15 cellular contexts compared by ENCODE assay signal in the genomic region with DNA sequence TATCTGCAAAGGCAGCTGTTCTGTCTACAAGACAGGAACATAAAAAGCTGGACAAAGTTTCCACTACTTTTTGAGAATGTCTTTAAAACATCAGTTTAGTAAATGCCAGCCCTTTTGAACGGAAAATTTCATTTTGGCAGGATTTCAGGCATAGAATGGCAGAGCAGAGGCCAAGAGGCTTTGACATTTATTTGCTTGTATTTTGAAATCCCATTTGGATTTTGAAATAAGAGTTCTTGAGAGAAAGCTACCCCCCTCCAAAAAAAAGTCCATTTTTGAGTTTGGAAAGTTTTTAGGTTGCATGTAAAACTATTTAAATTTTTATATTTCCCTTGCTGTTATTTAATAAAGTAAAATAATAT. TPM values are rescaled to one million over a fixed set of nuclear protein-coding genes. Genes with fewer than 3 reads are reported as not detected.
DNase-seq lines count a peak whose midpoint lies in the region; ATAC-seq, FAIRE-seq and TF ChIP-seq lines count a peak whose summit lies in the region.
"Had no signal": no experiment of that assay in that cellular context is flagged by ENCODE, and none has a peak within 500 bp of the region (broad histone marks: within the 10 kb centered on the region; RNA-seq: fewer than 3 reads in every experiment).

No MANE protein-coding gene starts in this region.

- TF ChIP-seq CTCF in IMR-90 (conservative IDR thresholded peaks at IDR 0.05; ENCODE audit: low read depth, low read length) = no peak
- no peak for TF ChIP-seq CTCF in K562 (IDR thresholded peaks at IDR 0.05 in 2 of 3, conservative IDR thresholded peaks at IDR 0.05 in 1 of 3; ENCODE audit: insufficient read depth in 2 of 3, low read depth in 1 of 3, low read length in 3 of 3)
- TF ChIP-seq CTCF in right lobe of liver (IDR thresholded peaks at IDR 0.05) = no peak
- TF ChIP-seq CTCF in natural killer cell (IDR thresholded peaks at IDR 0.05) = no peak

- no peak overlapping the region for H2AK9ac ChIP-seq in IMR-90 (replicated peaks; ENCODE audit: low read depth, low read length, poor library complexity)

- H4K8ac ChIP-seq in IMR-90 (ENCODE audit: low read depth in 2 of 2, low read length in 2 of 2) = peak overlapping the region; percentile 78 to 93; a peak in 3 of 4 replicates

- 20% methylated on average over 1 of the region's 1 CpG; no CpG with 5 or more reads in 1 of the 2 experiments for WGBS in IMR-90 (ENCODE audit: extremely low coverage in 2 of 2, insufficient read length in 1 of 2), 2 experiments
- 0% methylated on average over 1 of the region's 1 CpG for WGBS in K562 (ENCODE audit: insufficient coverage, low coverage, missing lambda C conversion rate)
- 40% methylated on average over 1 of the region's 1 CpG for WGBS in right lobe of liver (ENCODE audit: insufficient coverage, low coverage, low lambda C conversion rate, missing lambda C conversion rate)

- TF ChIP-seq RAD21 in IMR-90 (IDR thresholded peaks at IDR 0.05; ENCODE audit: low read length) (no peak), K562 (CRISPR knock-in tag; conservative IDR thresholded peaks at IDR 0.05 in 1 of 2, IDR thresholded peaks at IDR 0.05 in 1 of 2) (no peak)

- no peak overlapping the region; the same call in 1 of the 2 replicates for H2BK120ac ChIP-seq in IMR-90 (ENCODE audit: low read depth, low read length)

- H3K36me3 ChIP-seq in IMR-90 (ENCODE audit: control insufficient read depth, insufficient read depth, low read length) (no peaks in the 10 kb centered on the region), K562 (ENCODE audit: control insufficient read depth, insufficient read depth, low read length) (no peaks in the 10 kb centered on the region), right lobe of liver (no peaks in the 10 kb centered on the region), subcutaneous abdominal adipose tissue (ENCODE audit: control insufficient read depth in 5 of 5, insufficient read depth in 5 of 5, low read length in 5 of 5) (no peaks in the 10 kb centered on the region)

- H3K9me3 ChIP-seq in IMR-90 (ENCODE audit: control insufficient read depth, insufficient read depth, low read length) (no peaks in the 10 kb centered on the region), K562 (replicated peaks; ENCODE audit: control insufficient read depth, insufficient read depth, low read depth, low read length) (no peaks in the 10 kb centered on the region), right lobe of liver (no peaks in the 10 kb centered on the region), subcutaneous abdominal adipose tissue (ENCODE audit: control insufficient read depth in 5 of 5, low read length in 5 of 5) (no peaks in the 10 kb centered on the region)

- no peaks in the 10 kb centered on the region for H3K79me1 ChIP-seq in IMR-90 (ENCODE audit: low read depth in 1 of 2, low read length in 2 of 2)

- H2BK15ac ChIP-seq in IMR-90 (ENCODE audit: low read depth, low read length) = 0 out of 3 replicates have a peak overlapping the region, but pooled peaks have one; percentile 79

- H3K27me3 ChIP-seq in IMR-90 (ENCODE audit: control insufficient read depth, insufficient read depth, low read length) (no peaks in the 10 kb centered on the region), K562 (ENCODE audit: control insufficient read depth in 2 of 2, insufficient read depth in 2 of 2, low read length in 2 of 2) (no peaks in the 10 kb centered on the region), right lobe of liver (no peaks in the 10 kb centered on the region), subcutaneous abdominal adipose tissue (ENCODE audit: control insufficient read depth in 5 of 5, insufficient read depth in 4 of 5, low read length in 5 of 5) (peaks cover 0 to 6% (median 0%) of the 10 kb centered on the region in 5 donors)

- FAIRE-seq in K562 (lab: Jason Lieb, UNC) = no peak
- FAIRE-seq: GM12891 had no signal

- dilution Hi-C loops in IMR-90 (cut with HindIII; ENCODE audit: low sequenced_read_pairs, unreplicated experiment) = no loop called here

- no peak overlapping the region; the same call in 1 of the 2 replicates for H3K4me2 ChIP-seq in IMR-90 (ENCODE audit: low read depth, low read length)
- H3K4me2 ChIP-seq in K562 (ENCODE audit: insufficient read depth, low read length) = peak overlapping the region; percentile 77

- H2BK5ac ChIP-seq in IMR-90 (ENCODE audit: low read depth, low read length, poor library complexity, severe bottlenecking) = peak overlapping the region; percentile 74

- no peak for TF ChIP-seq EP300 in K562 (IDR thresholded peaks at IDR 0.05; ENCODE audit: low read length)

- no peak overlapping the region for H3K4ac ChIP-seq in IMR-90 (ENCODE audit: low read depth, low read length)

- no peak overlapping the region for H3K9ac ChIP-seq in IMR-90 (ENCODE audit: low read depth, low read length)
- peak overlapping the region; percentile 49 to 79; a peak in 3 of 4 replicates for H3K9ac ChIP-seq in K562 (ENCODE audit: insufficient read depth in 1 of 2, low read depth in 2 of 2, low read length in 2 of 2)
- peak overlapping the region in 1 of 5 donors; percentile 79 for H3K9ac ChIP-seq in subcutaneous abdominal adipose tissue (ENCODE audit: low read length in 5 of 5)

- no peak overlapping the region; the same call in 1 of the 2 replicates for H3K4me3 ChIP-seq in IMR-90 (ENCODE audit: insufficient read depth, low read depth, low read length)
- H3K4me3 ChIP-seq in K562 = peak overlapping the region; percentile 23; the same call in 1 of the 2 replicates
- no peak overlapping the region for H3K4me3 ChIP-seq in right lobe of liver
- H3K4me3 ChIP-seq in subcutaneous abdominal adipose tissue (ENCODE audit: low read depth in 1 of 5, low read length in 5 of 5) = peak overlapping the region in 2 of 5 donors; percentile 95
- H3K4me3 ChIP-seq: PC-9 had no signal

- intact Hi-C loops in IMR-90 (cut with micrococcal nuclease) = no loop called here
- intact Hi-C loops in K562 (cut with micrococcal nuclease) = loop anchor here (10.0 kb wide), 1 partner anchor 462 kb away; no protein-coding TSS in a partner anchor
- intact Hi-C loops in right lobe of liver (cut with DNase I) = no loop called here
- intact Hi-C loops in natural killer cell (cut with micrococcal nuclease) = loop anchor here (10.0 kb wide), 1 partner anchor 138 kb away; no protein-coding TSS in a partner anchor

- ATAC-seq in IMR-90 (ENCODE audit: low read depth) (no peak), K562 (no peak), right lobe of liver (no peak), natural killer cell (no peak)
- ATAC-seq: esophagus mucosa; stimulated activated memory B cell treated with anti-CD40 and anti-IgM and Interleukin-4, amounts not matched to agents 10 μg/mL and 1 μg/mL and 100 μg/mL, for 72 hours had no signal

- no peaks in the 10 kb centered on the region for H3K4me1 Mint-ChIP-seq in natural killer cell
- H3K4me1 Mint-ChIP-seq: activated naive CD8-positive, alpha-beta T cell treated with anti-CD3 and anti-CD28 coated beads for 36 hours; CD4-positive, CD25-positive, alpha-beta regulatory T cell; stimulated activated memory B cell treated with anti-CD40 and anti-IgM and Interleukin-4, amounts not matched to agents 10 μg/mL and 1 μg/mL and 100 μg/mL, for 72 hours had no signal

- H3K79me2 ChIP-seq in K562 (ENCODE audit: control insufficient read depth, insufficient read depth, low read length) = peaks cover 5% of the 10 kb centered on the region; the same call in 2 of the 3 replicates

- H3K23ac ChIP-seq in IMR-90 (ENCODE audit: low read depth, low read length) = peak overlapping the region; percentile 75; the same call in 1 of the 2 replicates

- peak overlapping the region; percentile 19; the same call in 1 of the 2 replicates for H3K14ac ChIP-seq in IMR-90 (replicated peaks; ENCODE audit: low read depth, low read length)

- H3K9me1 ChIP-seq in IMR-90 (ENCODE audit: insufficient read depth, low read length) (no peaks in the 10 kb centered on the region), K562 (ENCODE audit: control insufficient read depth, insufficient read depth, low read length) (no peaks in the 10 kb centered on the region)

- POLR2A ChIA-PET in IMR-90 (lab: Charles Lee; ENCODE audit: unreplicated experiment) = interaction anchor here (1.0 kb wide), 1 partner anchor 451 kb away, joined by 7 read pairs; no protein-coding TSS in a partner anchor
- POLR2A ChIA-PET in K562 (lab: Yijun Ruan, JAX) = interaction anchor here (0.6 to 3.1 kb wide), 4 partner anchors 8 to 59 kb away, joined by 4 to 19 read pairs (median 14); no protein-coding TSS in a partner anchor

- H3K9me3 Mint-ChIP-seq in natural killer cell = no peaks in the 10 kb centered on the region
- H3K9me3 Mint-ChIP-seq: activated naive CD8-positive, alpha-beta T cell treated with anti-CD3 and anti-CD28 coated beads for 36 hours; stimulated activated memory B cell treated with anti-CD40 and anti-IgM and Interleukin-4, amounts not matched to agents 10 μg/mL and 1 μg/mL and 100 μg/mL, for 72 hours had no signal

- H4K91ac ChIP-seq in IMR-90 (ENCODE audit: insufficient read depth, low read depth, low read length) = no peak overlapping the region

- H3K36me3 Mint-ChIP-seq in natural killer cell = no peaks in the 10 kb centered on the region
- H3K36me3 Mint-ChIP-seq: activated naive CD8-positive, alpha-beta T cell treated with anti-CD3 and anti-CD28 coated beads for 36 hours; CD4-positive, CD25-positive, alpha-beta regulatory T cell; stimulated activated memory B cell treated with anti-CD40 and anti-IgM and Interleukin-4, amounts not matched to agents 10 μg/mL and 1 μg/mL and 100 μg/mL, for 72 hours had no signal

- TF ChIP-seq POLR2A in IMR-90 (IDR thresholded peaks at IDR 0.05; ENCODE audit: low read depth, low read length) (no peak), K562 (conservative IDR thresholded peaks at IDR 0.05) (no peak), right lobe of liver (IDR thresholded peaks at IDR 0.05) (no peak)

- CTCF ChIA-PET in IMR-90 (lab: Yijun Ruan, JAX) = interaction anchor here (1.0 kb wide), 1 partner anchor 21 kb away, joined by 3 read pairs; no protein-coding TSS in a partner anchor
- CTCF ChIA-PET in K562 (lab: Yijun Ruan, JAX; ENCODE audit: low intra/inter-chr PET ratio) = no interaction called here

- no peak overlapping the region for H3K18ac ChIP-seq in IMR-90 (ENCODE audit: low read depth, low read length)

- BruUV-seq in IMR-90 (replicated peaks; lab: Mats Ljungman, UMichigan) (no TSS peak), K562 (replicated peaks; lab: Mats Ljungman, UMichigan) (no TSS peak)

- no peak overlapping the region for H3K56ac ChIP-seq in IMR-90 (ENCODE audit: extremely low read depth, insufficient read depth, low read length)

- H2BK20ac ChIP-seq in IMR-90 (ENCODE audit: low read depth, low read length) = no peak overlapping the region

- H3K4me1 ChIP-seq in IMR-90 (ENCODE audit: control insufficient read depth, insufficient read depth, low read length) = no peaks in the 10 kb centered on the region
- H3K4me1 ChIP-seq in K562 (replicated peaks in 1 of 2; ENCODE audit: control insufficient read depth in 2 of 2, insufficient read depth in 2 of 2, low read length in 2 of 2) = peaks cover 3 to 4% of the 10 kb centered on the region in 2 experiments; a peak in 4 of 5 replicates
- peaks cover 0 to 13% (median 5%) of the 10 kb centered on the region in 4 donors for H3K4me1 ChIP-seq in right lobe of liver
- peaks cover 3 to 36% (median 29%) of the 10 kb centered on the region in 5 donors for H3K4me1 ChIP-seq in subcutaneous abdominal adipose tissue (ENCODE audit: control insufficient read depth in 5 of 5, insufficient read depth in 5 of 5, low read length in 5 of 5)

- no peak overlapping the region for H2AFZ ChIP-seq in IMR-90 (replicated peaks; ENCODE audit: low read length, poor library complexity)
- H2AFZ ChIP-seq in K562 (ENCODE audit: low read depth, low read length) = peak overlapping the region; percentile 73

- H2AK5ac ChIP-seq in IMR-90 (ENCODE audit: low read depth, low read length) = no peak overlapping the region

- H3K27ac ChIP-seq in IMR-90 (ENCODE audit: insufficient read depth, low read length) = no peak overlapping the region
- peak overlapping the region; percentile 81 for H3K27ac ChIP-seq in K562 (ENCODE audit: extremely low read depth, low read depth, low read length)
- H3K27ac ChIP-seq in right lobe of liver = peak overlapping the region in 2 of 3 donors; percentile 51 to 81
- H3K27ac ChIP-seq in subcutaneous abdominal adipose tissue (ENCODE audit: low read depth, low read length) = peak overlapping the region; percentile 90

- H4K5ac ChIP-seq in IMR-90 (ENCODE audit: low read depth, low read length) = no peak overlapping the region

- in situ Hi-C loops in IMR-90 (cut with MboI; ENCODE audit: low sequenced_read_pairs) = loop anchor here (25.0 kb wide), 1 partner anchor 1330 kb away; no protein-coding TSS in a partner anchor
- in situ Hi-C loops in K562 (cut with MboI) = loop anchor here (25.0 kb wide), 1 partner anchor 1280 kb away; no protein-coding TSS in a partner anchor

- peaks cover 0 to 3% of the 10 kb centered on the region in 2 donors for H3K27me3 Mint-ChIP-seq in natural killer cell (ENCODE audit: low read depth in 2 of 2)
- H3K27me3 Mint-ChIP-seq: CD4-positive, CD25-positive, alpha-beta regulatory T cell; stimulated activated memory B cell treated with anti-CD40 and anti-IgM and Interleukin-4, amounts not matched to agents 10 μg/mL and 1 μg/mL and 100 μg/mL, for 72 hours had no signal

- DNase-seq in IMR-90 (no peak), K562 (ENCODE audit: extremely low read depth in 1 of 4, low spot score in 3 of 4) (no peak), right lobe of liver (no peak), dedifferentiated amniotic fluid mesenchymal stem cell (ENCODE audit: extremely low spot score) (no peak), HPDE6-E6E7 (ENCODE audit: extremely low spot score) (no peak), NCI-H1092 treated with DMSO at 0.1 percent for 48 hours (lab: John Stamatoyannopoulos, UW) (no peak), natural killer cell (no peak)
- DNase-seq: activated naive CD8-positive, alpha-beta T cell treated with anti-CD3 and anti-CD28 coated beads for 36 hours; CD4-positive, CD25-positive, alpha-beta regulatory T cell; PC-9 had no signal

- no peak overlapping the region for H3K4me3 Mint-ChIP-seq in natural killer cell
- H3K4me3 Mint-ChIP-seq: activated naive CD8-positive, alpha-beta T cell treated with anti-CD3 and anti-CD28 coated beads for 36 hours; CD4-positive, CD25-positive, alpha-beta regulatory T cell; stimulated activated memory B cell treated with anti-CD40 and anti-IgM and Interleukin-4, amounts not matched to agents 10 μg/mL and 1 μg/mL and 100 μg/mL, for 72 hours; T-helper 1 cell treated with Interleukin-12 subunit alpha and Interleukin-12 subunit beta and Interleukin-4 antibody, amounts not matched to agents 30 μg/mL and 1 μg/mL, for 36 hours had no signal

- no peaks in the 10 kb centered on the region for H4K20me1 ChIP-seq in IMR-90 (ENCODE audit: insufficient read depth, low read length)
- no peaks in the 10 kb centered on the region for H4K20me1 ChIP-seq in K562 (replicated peaks; ENCODE audit: control insufficient read depth, insufficient read depth, low read length)

- H3K27ac Mint-ChIP-seq in natural killer cell = no peak overlapping the region
- H3K27ac Mint-ChIP-seq: activated naive CD8-positive, alpha-beta T cell treated with anti-CD3 and anti-CD28 coated beads for 36 hours; CD4-positive, CD25-positive, alpha-beta regulatory T cell; stimulated activated memory B cell treated with anti-CD40 and anti-IgM and Interleukin-4, amounts not matched to agents 10 μg/mL and 1 μg/mL and 100 μg/mL, for 72 hours; T-helper 1 cell treated with Interleukin-12 subunit alpha and Interleukin-12 subunit beta and Interleukin-4 antibody, amounts not matched to agents 30 μg/mL and 1 μg/mL, for 36 hours had no signal

RNA-seq across cellular contexts. Expression of gene ETV1, which starts 3.1 kb away (rescaled TPM):
- 17.2 and 21.1 TPM in 2 replicates for total RNA-seq in IMR-90 (2012; rRNA removed)
- 8.6 and 11.9 TPM in 2 replicates for polyA plus RNA-seq in IMR-90 (2012; rRNA removed)
- 3.8 and 7.2 TPM in 2 replicates for polyA plus RNA-seq in IMR-90 (2012; cell fraction: cytosol; rRNA removed)
- polyA plus RNA-seq in IMR-90 (2012; cell fraction: nucleus; rRNA removed; ENCODE audit: low replicate concordance) = 7.0 and 10.1 TPM in 2 replicates
- total RNA-seq in K562 (2011; cell fraction: chromatin; rRNA removed; ENCODE audit: low replicate concordance) = 19.5 and 42.2 TPM in 2 replicates
- 10.2 and 11.8 TPM in 2 replicates for total RNA-seq in K562 (2011; cell fraction: nucleolus; rRNA removed)
- 23.3 and 36.9 TPM in 2 replicates for total RNA-seq in K562 (2011; cell fraction: nucleoplasm; rRNA removed)
- 8.0 and 9.8 TPM in 2 replicates for total RNA-seq in K562 (2014; rRNA removed)
- total RNA-seq in K562 (2014; rRNA removed; fragmentation: Illumina TruSeq; extraction: Trizol) = 15.9 and 16.3 TPM in 2 replicates
- total RNA-seq in K562 (2015; rRNA removed; fragmentation: Illumina TruSeq; extraction: Trizol) = 11.3 and 14.0 TPM in 2 replicates
- total RNA-seq in K562 (2021) = 18.1 and 27.4 TPM in 2 replicates
- polyA plus RNA-seq in K562 (2011; rRNA removed) = 15.8 and 16.2 TPM in 2 replicates
- 12.6 and 14.8 TPM in 2 replicates for polyA plus RNA-seq in K562 (2011; cell fraction: cytosol; rRNA removed)
- 28.7 and 41.6 TPM in 2 replicates for polyA plus RNA-seq in K562 (2011; cell fraction: nucleus; rRNA removed)
- polyA plus RNA-seq in K562 (2012) = 15.6 and 21.3 TPM in 2 replicates
- 21.1 and 23.1 TPM in 2 replicates for polyA plus RNA-seq in K562 (2014; fragmentation: Illumina TruSeq; extraction: Trizol)
- polyA plus RNA-seq in K562 (2014; fragmentation: Nextera tagmentation; extraction: Ambion mirVana) = 1 to 10 TPM; 7.2 to 9.8 TPM
- 10.5 and 12.0 TPM in 2 replicates for polyA plus RNA-seq in K562 (2014; rRNA removed)
- 20.5 and 28.2 TPM in 2 replicates for polyA minus RNA-seq in K562 (2011; rRNA and poly(A)+ RNA removed)
- polyA minus RNA-seq in K562 (2011; cell fraction: cytosol; rRNA and poly(A)+ RNA removed) = 5.4 and 7.4 TPM in 2 replicates
- 16.8 and 35.5 TPM in 2 replicates for polyA minus RNA-seq in K562 (2011; cell fraction: nucleus; rRNA and poly(A)+ RNA removed)
- total RNA-seq in right lobe of liver = 1 to 10 TPM; 3.3 to 8.2 (median 5.6) TPM
- under 1 TPM in 1 of 3 donors, not detected in 2; 0.53 TPM for total RNA-seq in natural killer cell

Comparison
In these comparisons a context has a peak if more than half of its experiments do, and no peak if none do; other contexts are left out.
1. intact Hi-C loops: an anchor here in K562 (10.0 kb wide) and natural killer cell (10.0 kb wide); none called in IMR-90 and right lobe of liver.